In the genomic region with DNA sequence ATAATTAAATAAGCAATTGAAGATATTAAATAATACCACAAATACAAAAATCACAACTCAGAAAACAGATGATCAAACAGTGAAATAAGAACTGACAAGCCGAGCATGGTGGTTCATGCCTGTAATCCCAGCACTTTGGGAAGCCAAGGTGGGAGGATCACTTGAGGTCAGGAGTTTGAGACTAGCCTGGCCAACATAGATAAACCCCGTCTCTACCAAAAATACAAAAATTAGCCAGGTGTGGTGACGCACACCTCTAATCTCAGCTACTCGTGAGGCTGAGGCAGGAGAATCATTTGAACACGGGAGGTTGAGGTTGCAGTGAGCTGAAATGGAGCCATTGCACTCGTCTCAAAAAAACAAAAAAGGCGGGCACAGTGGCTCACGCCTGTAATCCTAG, we compare ENCODE assay signal across 8 cellular contexts. TPM values are rescaled to one million over a fixed set of nuclear protein-coding genes. Genes with fewer than 3 reads are reported as not detected.
DNase-seq lines count a peak whose midpoint lies in the region; ATAC-seq, FAIRE-seq and TF ChIP-seq lines count a peak whose summit lies in the region.
"Not testable (repeated sequence)": the region's sequence is repeated elsewhere in the genome, so short reads cannot be mapped to it uniquely, and the experiment has no call there.

No MANE protein-coding gene starts in this region.

- ATAC-seq in T-helper 17 cell, K562: not testable (repeated sequence)

- not testable (repeated sequence) for H3K9me3 Mint-ChIP-seq in activated naive CD4-positive, alpha-beta T cell treated with anti-CD3 and anti-CD28 coated beads, Interleukin-2, amount 50 U/mL, for 24 hours

- not testable (repeated sequence) for H3K23ac ChIP-seq in H1 (ENCODE audit: insufficient read length); mesenchymal stem cell (ENCODE audit: low read length in 2 of 2)

- peaks cover 11% of the 10 kb centered on the region for H3K27me3 Mint-ChIP-seq in T-helper 17 cell
- not testable (repeated sequence) for H3K27me3 Mint-ChIP-seq in activated naive CD4-positive, alpha-beta T cell treated with anti-CD3 and anti-CD28 coated beads, Interleukin-2, amount 50 U/mL, for 24 hours

- CTCF ChIA-PET in K562 (lab: Yijun Ruan, JAX; ENCODE audit: low intra/inter-chr PET ratio): not testable (repeated sequence)
- CTCF ChIA-PET in H1 (lab: Charles Lee; ENCODE audit: partially characterized antibody): interaction anchor here (0.9 kb wide), 1 partner anchor 8 kb away, joined by 6 read pairs; no protein-coding TSS in a partner anchor

- WGBS in K562 (ENCODE audit: insufficient coverage, low coverage, missing lambda C conversion rate): 9% methylated on average over 7 of the region's 8 CpGs
- WGBS in H1 (ENCODE audit: extremely low coverage in 1 of 2, insufficient coverage in 1 of 2, insufficient read length in 1 of 2, insufficient replicate concordance in 2 of 2, low coverage in 1 of 2, low lambda C conversion rate in 2 of 2, missing lambda C conversion rate in 1 of 2), 2 experiments: 86% methylated on average over 6 of the region's 8 CpGs; no CpG with 5 or more reads in 1 of the 2 experiments
- 93% methylated on average over 6 of the region's 8 CpGs for WGBS in mesenchymal stem cell

- not testable (repeated sequence) for TF ChIP-seq EP300 in K562 (IDR thresholded peaks at IDR 0.05; ENCODE audit: low read length); H1 (IDR thresholded peaks at IDR 0.05; ENCODE audit: borderline replicate concordance in 1 of 2, low read depth in 2 of 2, low read length in 2 of 2)

- not testable (repeated sequence) for H3K4me3 Mint-ChIP-seq in T-helper 17 cell; activated naive CD4-positive, alpha-beta T cell treated with anti-CD3 and anti-CD28 coated beads, Interleukin-2, amount 50 U/mL, for 24 hours

- H3K18ac ChIP-seq in H1 (ENCODE audit: extremely low read depth, low read length); mesenchymal stem cell (ENCODE audit: low read depth in 1 of 2, low read length in 2 of 2): not testable (repeated sequence)

- not testable (repeated sequence) for H4K5ac ChIP-seq in H1 (ENCODE audit: insufficient read length, low read depth, low read length)

- H3K14ac ChIP-seq in H1 (ENCODE audit: insufficient read length); mesenchymal stem cell (ENCODE audit: low read length in 2 of 2): not testable (repeated sequence)

- FAIRE-seq in K562 (lab: Jason Lieb, UNC); H1 (lab: Jason Lieb, UNC): not testable (repeated sequence)

- H3K27me3 ChIP-seq in BLaER1; BLaER1 treated with 17β-estradiol and CSF1 and Interleukin-3, amounts not matched to agents 10 nM and 100 nM; K562 (ENCODE audit: control insufficient read depth in 2 of 2, insufficient read depth in 2 of 2, low read length in 2 of 2); H1 (replicated peaks in 1 of 4; ENCODE audit: control insufficient read depth in 3 of 4, extremely low read depth in 1 of 4, insufficient read depth in 3 of 4, low read length in 3 of 4); mesenchymal stem cell (ENCODE audit: control insufficient read depth in 1 of 2, insufficient read depth in 1 of 2, low read length in 2 of 2): not testable (repeated sequence)

- H3K9ac ChIP-seq in BLaER1; BLaER1 treated with 17β-estradiol and CSF1 and Interleukin-3, amounts not matched to agents 10 nM and 100 nM; K562 (ENCODE audit: insufficient read depth in 1 of 2, low read depth in 2 of 2, low read length in 2 of 2); H1 (replicated peaks in 1 of 4; ENCODE audit: extremely low read depth in 1 of 4, low read depth in 3 of 4, low read length in 3 of 4); mesenchymal stem cell (ENCODE audit: low read length): not testable (repeated sequence)

- not testable (repeated sequence) for H4K8ac ChIP-seq in H1 (ENCODE audit: extremely low read depth, insufficient read depth, low read length); mesenchymal stem cell (ENCODE audit: low read length)

- TF ChIP-seq CTCF in VCaP (conservative IDR thresholded peaks at IDR 0.05); K562 (IDR thresholded peaks at IDR 0.05 in 2 of 3, conservative IDR thresholded peaks at IDR 0.05 in 1 of 3; ENCODE audit: insufficient read depth in 2 of 3, low read depth in 1 of 3, low read length in 3 of 3); H1 (IDR thresholded peaks at IDR 0.05; ENCODE audit: control extremely low read depth in 1 of 3, insufficient read depth in 1 of 3, low read depth in 1 of 3, low read length in 3 of 3): not testable (repeated sequence)

- 0 out of 2 replicates have a peak overlapping the region, but pooled peaks have one; percentile 90 for H2BK20ac ChIP-seq in H1 (ENCODE audit: low read length)

- TF ChIP-seq RAD21 in K562 (CRISPR knock-in tag; conservative IDR thresholded peaks at IDR 0.05 in 1 of 2, IDR thresholded peaks at IDR 0.05 in 1 of 2); H1 (IDR thresholded peaks at IDR 0.05 in 1 of 2, conservative IDR thresholded peaks at IDR 0.05 in 1 of 2; ENCODE audit: low read depth in 2 of 2, low read length in 2 of 2): not testable (repeated sequence)

- peaks cover 13% of the 10 kb centered on the region for H3K23me2 ChIP-seq in H1 (ENCODE audit: low read depth, low read length)

- peaks cover 79% of the 10 kb centered on the region for H3K4me1 ChIP-seq in BLaER1
- peaks cover 36 to 81% (median 68%) of the 10 kb centered on the region in 10 experiments for H3K4me1 ChIP-seq in BLaER1 treated with 17β-estradiol and CSF1 and Interleukin-3, amounts not matched to agents 10 nM and 100 nM
- peaks cover 3 to 27% of the 10 kb centered on the region in 2 experiments; a peak in 2 of 5 replicates for H3K4me1 ChIP-seq in K562 (replicated peaks in 1 of 2; ENCODE audit: control insufficient read depth in 2 of 2, insufficient read depth in 2 of 2, low read length in 2 of 2)
- not testable (repeated sequence) for H3K4me1 ChIP-seq in H1 (replicated peaks in 1 of 4; ENCODE audit: control insufficient read depth in 3 of 4, insufficient read depth in 4 of 4, low read length in 3 of 4)
- peaks cover 24% of the 10 kb centered on the region for H3K4me1 ChIP-seq in mesenchymal stem cell (ENCODE audit: control insufficient read depth, insufficient read depth, low read depth, low read length)

- not testable (repeated sequence) for H3K9me1 ChIP-seq in K562 (ENCODE audit: control insufficient read depth, insufficient read depth, low read length)

- peak overlapping the region; percentile 70 for H3K27ac Mint-ChIP-seq in T-helper 17 cell
- peak overlapping the region; percentile 46 for H3K27ac Mint-ChIP-seq in activated naive CD4-positive, alpha-beta T cell treated with anti-CD3 and anti-CD28 coated beads, Interleukin-2, amount 50 U/mL, for 24 hours

- H2BK12ac ChIP-seq in H1 (ENCODE audit: low read depth, low read length); mesenchymal stem cell (ENCODE audit: low read length in 2 of 2): not testable (repeated sequence)

- H3K9me3 ChIP-seq in BLaER1; T-helper 17 cell (ENCODE audit: control insufficient read depth, low read length, poor library complexity, severe bottlenecking); K562 (replicated peaks; ENCODE audit: control insufficient read depth, insufficient read depth, low read depth, low read length); mesenchymal stem cell (ENCODE audit: control insufficient read depth, low read length): not testable (repeated sequence)
- peaks cover 0 to 19% (median 4%) of the 10 kb centered on the region in 11 experiments; a peak in 10 of 22 replicates for H3K9me3 ChIP-seq in BLaER1 treated with 17β-estradiol and CSF1 and Interleukin-3, amounts not matched to agents 10 nM and 100 nM (replicated peaks in 1 of 11)
- H3K9me3 ChIP-seq in H1 (ENCODE audit: insufficient read depth in 2 of 2, low read depth in 1 of 2, low read length in 1 of 2): peaks cover 6 to 10% of the 10 kb centered on the region in 2 experiments; a peak in 1 of 4 replicates

- not testable (repeated sequence) for H2BK5ac ChIP-seq in H1 (ENCODE audit: low read depth, low read length); mesenchymal stem cell (ENCODE audit: low read depth, low read length, poor library complexity, severe bottlenecking)

- not testable (repeated sequence) for H3K79me2 ChIP-seq in K562 (ENCODE audit: control insufficient read depth, insufficient read depth, low read length); H1 (ENCODE audit: control insufficient read depth in 1 of 2, insufficient read depth in 2 of 2, low read length in 2 of 2)

- in situ Hi-C loops in K562 (cut with MboI): not testable (repeated sequence)

- H3K4me2 ChIP-seq in BLaER1: peak overlapping the region; percentile 27; the same call in 1 of the 2 replicates
- peak overlapping the region in 8 of 11 experiments; percentile 11 to 95 (median 20); a peak in 9 of 22 replicates for H3K4me2 ChIP-seq in BLaER1 treated with 17β-estradiol and CSF1 and Interleukin-3, amounts not matched to agents 10 nM and 100 nM
- H3K4me2 ChIP-seq in K562 (ENCODE audit: insufficient read depth, low read length); H1 (ENCODE audit: insufficient read depth in 1 of 2, low read depth in 2 of 2, low read length in 2 of 2); mesenchymal stem cell (ENCODE audit: low read length, poor library complexity, severe bottlenecking): not testable (repeated sequence)

- not testable (repeated sequence) for H4K91ac ChIP-seq in H1 (replicated peaks; ENCODE audit: insufficient read length, low read length); mesenchymal stem cell (ENCODE audit: low read length)

- H3K4ac ChIP-seq in H1 (replicated peaks; ENCODE audit: insufficient read length, low read depth, low read length); mesenchymal stem cell (ENCODE audit: low read depth in 1 of 2, low read length in 2 of 2): not testable (repeated sequence)

- not testable (repeated sequence) for H3K36me3 Mint-ChIP-seq in T-helper 17 cell (ENCODE audit: low read depth); activated naive CD4-positive, alpha-beta T cell treated with anti-CD3 and anti-CD28 coated beads, Interleukin-2, amount 50 U/mL, for 24 hours

- not testable (repeated sequence) for H3K79me1 ChIP-seq in H1 (ENCODE audit: low read depth, low read length); mesenchymal stem cell (replicated peaks; ENCODE audit: low read length, poor library complexity, severe bottlenecking)

- H3K56ac ChIP-seq in H1 (replicated peaks; ENCODE audit: insufficient read length, low read depth, low read length): not testable (repeated sequence)

- H3K36me3 ChIP-seq in BLaER1; BLaER1 treated with 17β-estradiol and CSF1 and Interleukin-3, amounts not matched to agents 10 nM and 100 nM; K562 (ENCODE audit: control insufficient read depth, insufficient read depth, low read length); H1 (ENCODE audit: control insufficient read depth in 2 of 4, insufficient read depth in 4 of 4, low read length in 3 of 4); mesenchymal stem cell (ENCODE audit: control insufficient read depth in 1 of 2, insufficient read depth in 2 of 2, low read depth in 1 of 2, low read length in 2 of 2): not testable (repeated sequence)

- TF ChIP-seq POLR2A in K562 (conservative IDR thresholded peaks at IDR 0.05); H1 (IDR thresholded peaks at IDR 0.05; ENCODE audit: control extremely low read depth in 1 of 2, low read depth in 2 of 2, low read length in 2 of 2): not testable (repeated sequence)

- H3K4me3 ChIP-seq in BLaER1; BLaER1 treated with 17β-estradiol and CSF1 and Interleukin-3, amounts not matched to agents 10 nM and 100 nM; K562; H1 (ENCODE audit: extremely low read depth in 1 of 4, insufficient read depth in 2 of 4, low read depth in 3 of 4, low read length in 4 of 4); mesenchymal stem cell (ENCODE audit: insufficient read depth in 1 of 2, low read depth in 1 of 2, low read length in 2 of 2): not testable (repeated sequence)

- peaks cover 20% of the 10 kb centered on the region for H3K4me1 Mint-ChIP-seq in T-helper 17 cell
- H3K4me1 Mint-ChIP-seq in activated naive CD4-positive, alpha-beta T cell treated with anti-CD3 and anti-CD28 coated beads, Interleukin-2, amount 50 U/mL, for 24 hours: peaks cover 27% of the 10 kb centered on the region

- DNase-seq in T-helper 17 cell; K562 (ENCODE audit: extremely low read depth in 1 of 4, low spot score in 3 of 4); H1 (ENCODE audit: low read depth in 1 of 2, low spot score in 2 of 2); mesenchymal stem cell: not testable (repeated sequence)

- not testable (repeated sequence) for H2BK120ac ChIP-seq in H1 (replicated peaks; ENCODE audit: low read depth, low read length); mesenchymal stem cell (ENCODE audit: low read depth, low read length)

- not testable (repeated sequence) for BruUV-seq in K562 (replicated peaks; lab: Mats Ljungman, UMichigan)

- POLR2A ChIA-PET in K562 (lab: Yijun Ruan, JAX); H1 (lab: Charles Lee; ENCODE audit: partially characterized antibody): not testable (repeated sequence)

- H2BK15ac ChIP-seq in H1 (ENCODE audit: low read length): 0 out of 2 replicates have a peak overlapping the region, but pooled peaks have one; percentile 29
- H2BK15ac ChIP-seq in mesenchymal stem cell (ENCODE audit: low read depth, poor library complexity, severe bottlenecking): not testable (repeated sequence)

- H2AK5ac ChIP-seq in H1 (ENCODE audit: low read depth, low read length): not testable (repeated sequence)
- peak overlapping the region; percentile 51 for H2AK5ac ChIP-seq in mesenchymal stem cell (ENCODE audit: low read length, severe bottlenecking)

- H3K27ac ChIP-seq in BLaER1 (peak overlapping the region; percentile 14; the same call in 1 of the 2 replicates), VCaP (peak overlapping the region; percentile 93)
- peak overlapping the region in 4 of 11 experiments; percentile 48 to 85 (median 55); a peak in 8 of 22 replicates for H3K27ac ChIP-seq in BLaER1 treated with 17β-estradiol and CSF1 and Interleukin-3, amounts not matched to agents 10 nM and 100 nM
- H3K27ac ChIP-seq in K562 (ENCODE audit: extremely low read depth, low read depth, low read length); H1 (ENCODE audit: low read depth, low read length); mesenchymal stem cell (ENCODE audit: low read length, poor library complexity, severe bottlenecking): not testable (repeated sequence)

- H2AFZ ChIP-seq in K562 (ENCODE audit: low read depth, low read length); H1 (ENCODE audit: low read length); mesenchymal stem cell (ENCODE audit: low read depth, low read length): not testable (repeated sequence)

- intact Hi-C loops in K562 (cut with micrococcal nuclease): not testable (repeated sequence)

- not testable (repeated sequence) for H4K20me1 ChIP-seq in BLaER1; BLaER1 treated with 17β-estradiol and CSF1 and Interleukin-3, amounts not matched to agents 10 nM and 100 nM; K562 (replicated peaks; ENCODE audit: control insufficient read depth, insufficient read depth, low read length); H1 (replicated peaks in 1 of 2; ENCODE audit: control insufficient read depth in 1 of 2, insufficient read depth in 2 of 2, low read length in 2 of 2)

RNA-seq across cellular contexts. Expression of gene C7orf25, which starts 26.7 kb away (rescaled TPM):
- total RNA-seq in T-helper 17 cell: 1 to 10 TPM; 1.9 to 2.9 TPM
- 6.8 and 19.1 TPM in 2 replicates for total RNA-seq in K562 (2011; cell fraction: chromatin; rRNA removed; ENCODE audit: low replicate concordance)
- total RNA-seq in K562 (2011; cell fraction: nucleolus; rRNA removed): 2.8 and 5.7 TPM in 2 replicates
- 5.9 and 12.0 TPM in 2 replicates for total RNA-seq in K562 (2011; cell fraction: nucleoplasm; rRNA removed)
- total RNA-seq in K562 (2014; rRNA removed): 1.2 and 1.9 TPM in 2 replicates
- total RNA-seq in K562 (2014; rRNA removed; fragmentation: Illumina TruSeq; extraction: Trizol): 2.9 TPM in 2 replicates
- 2.0 and 2.3 TPM in 2 replicates for total RNA-seq in K562 (2015; rRNA removed; fragmentation: Illumina TruSeq; extraction: Trizol)
- 3.4 and 4.4 TPM in 2 replicates for total RNA-seq in K562 (2021)
- polyA plus RNA-seq in K562 (2011; rRNA removed): 3.0 and 4.7 TPM in 2 replicates
- 1.4 and 2.1 TPM in 2 replicates for polyA plus RNA-seq in K562 (2011; cell fraction: cytosol; rRNA removed)
- 2.0 and 3.2 TPM in 2 replicates for polyA plus RNA-seq in K562 (2011; cell fraction: nucleus; rRNA removed)
- 2.2 and 3.1 TPM in 2 replicates for polyA plus RNA-seq in K562 (2012)
- polyA plus RNA-seq in K562 (2014; fragmentation: Illumina TruSeq; extraction: Trizol): 1.8 and 2.7 TPM in 2 replicates
- 1 to 10 TPM; 1.3 to 1.9 TPM for polyA plus RNA-seq in K562 (2014; fragmentation: Nextera tagmentation; extraction: Ambion mirVana)
- polyA plus RNA-seq in K562 (2014; rRNA removed): 1.3 and 5.5 TPM in 2 replicates
- 3.3 and 5.8 TPM in 2 replicates for polyA minus RNA-seq in K562 (2011; rRNA and poly(A)+ RNA removed)
- polyA minus RNA-seq in K562 (2011; cell fraction: cytosol; rRNA and poly(A)+ RNA removed): 0.55 and 1.4 TPM in 2 replicates
- polyA minus RNA-seq in K562 (2011; cell fraction: nucleus; rRNA and poly(A)+ RNA removed): 8.8 and 16.8 TPM in 2 replicates
- total RNA-seq in H1 (2021; fragmentation: NEBNext Ultra II Directional; extraction: Animal tissue kit (Norgen Biotek cat#: 25700)): 2.6 and 4.5 TPM in 2 replicates
- 0.70 and 1.3 TPM in 2 replicates for polyA plus RNA-seq in H1 (2011; rRNA removed)
- 3.0 TPM for polyA plus RNA-seq in H1 (2011; cell fraction: cytosol; rRNA removed)
- 1.4 TPM for polyA plus RNA-seq in H1 (2011; cell fraction: nucleus; rRNA removed)
- 2.2 to 3.9 TPM (median 2.6 TPM) in 4 replicates for polyA plus RNA-seq in H1 (2012, experiment 1 of 2)
- polyA plus RNA-seq in H1 (2012, experiment 2 of 2): 0.71 TPM
- polyA plus RNA-seq in H1 (2013, experiment 1 of 2): 4.5 TPM
- polyA plus RNA-seq in H1 (2013, experiment 2 of 2): 4.0 TPM
- polyA minus RNA-seq in H1 (2011; rRNA and poly(A)+ RNA removed): 2.5 and 3.1 TPM in 2 replicates
- 2.1 TPM for polyA minus RNA-seq in H1 (2011; cell fraction: cytosol; rRNA and poly(A)+ RNA removed)
- polyA minus RNA-seq in H1 (2011; cell fraction: nucleus; rRNA and poly(A)+ RNA removed): 7.0 TPM
- 6.4 TPM for polyA plus RNA-seq in mesenchymal stem cell (2013, experiment 1 of 2)
- polyA plus RNA-seq in mesenchymal stem cell (2013, experiment 2 of 2): 6.9 TPM

RNA-seq across cellular contexts. Expression of gene PSMA2, which starts 46.8 kb away (rescaled TPM):
- 10 to 100 TPM; 42.1 to 49.8 TPM for total RNA-seq in T-helper 17 cell
- total RNA-seq in K562 (2011; cell fraction: chromatin; rRNA removed; ENCODE audit: low replicate concordance): 16.0 and 45.2 TPM in 2 replicates
- total RNA-seq in K562 (2011; cell fraction: nucleolus; rRNA removed): 15.5 and 16.6 TPM in 2 replicates
- 32.4 and 41.8 TPM in 2 replicates for total RNA-seq in K562 (2011; cell fraction: nucleoplasm; rRNA removed)
- 88.7 and 91.7 TPM in 2 replicates for total RNA-seq in K562 (2014; rRNA removed)
- total RNA-seq in K562 (2014; rRNA removed; fragmentation: Illumina TruSeq; extraction: Trizol): 274 and 308 TPM in 2 replicates
- 149 and 162 TPM in 2 replicates for total RNA-seq in K562 (2015; rRNA removed; fragmentation: Illumina TruSeq; extraction: Trizol)
- 184 and 200 TPM in 2 replicates for total RNA-seq in K562 (2021)
- 291 and 412 TPM in 2 replicates for polyA plus RNA-seq in K562 (2011; rRNA removed)
- 71.1 and 145 TPM in 2 replicates for polyA plus RNA-seq in K562 (2011; cell fraction: cytosol; rRNA removed)
- polyA plus RNA-seq in K562 (2011; cell fraction: nucleus; rRNA removed): 26.1 and 65.3 TPM in 2 replicates
- 198 and 258 TPM in 2 replicates for polyA plus RNA-seq in K562 (2012)
- 145 and 154 TPM in 2 replicates for polyA plus RNA-seq in K562 (2014; fragmentation: Illumina TruSeq; extraction: Trizol)
- 1,000 to 10,000 TPM in 1 of 2 experiments, 100 to 1,000 TPM in 1; 887 to 1,070 TPM for polyA plus RNA-seq in K562 (2014; fragmentation: Nextera tagmentation; extraction: Ambion mirVana)
- 174 and 213 TPM in 2 replicates for polyA plus RNA-seq in K562 (2014; rRNA removed)
- 94.8 and 103 TPM in 2 replicates for polyA minus RNA-seq in K562 (2011; rRNA and poly(A)+ RNA removed)
- polyA minus RNA-seq in K562 (2011; cell fraction: cytosol; rRNA and poly(A)+ RNA removed): 52.1 and 55.2 TPM in 2 replicates
- 12.5 and 19.8 TPM in 2 replicates for polyA minus RNA-seq in K562 (2011; cell fraction: nucleus; rRNA and poly(A)+ RNA removed)
- total RNA-seq in H1 (2021; fragmentation: NEBNext Ultra II Directional; extraction: Animal tissue kit (Norgen Biotek cat#: 25700)): 243 and 259 TPM in 2 replicates
- 92.8 and 211 TPM in 2 replicates for polyA plus RNA-seq in H1 (2011; rRNA removed)
- 229 TPM for polyA plus RNA-seq in H1 (2011; cell fraction: cytosol; rRNA removed)
- polyA plus RNA-seq in H1 (2011; cell fraction: nucleus; rRNA removed): 27.7 TPM
- polyA plus RNA-seq in H1 (2012, experiment 1 of 2): 210 to 360 TPM (median 228 TPM) in 4 replicates
- 126 TPM for polyA plus RNA-seq in H1 (2012, experiment 2 of 2)
- 330 TPM for polyA plus RNA-seq in H1 (2013, experiment 1 of 2)
- 334 TPM for polyA plus RNA-seq in H1 (2013, experiment 2 of 2)
- polyA minus RNA-seq in H1 (2011; rRNA and poly(A)+ RNA removed): 41.6 and 68.9 TPM in 2 replicates
- 62.6 TPM for polyA minus RNA-seq in H1 (2011; cell fraction: cytosol; rRNA and poly(A)+ RNA removed)
- 31.2 TPM for polyA minus RNA-seq in H1 (2011; cell fraction: nucleus; rRNA and poly(A)+ RNA removed)
- 149 TPM for polyA plus RNA-seq in mesenchymal stem cell (2013, experiment 1 of 2)
- polyA plus RNA-seq in mesenchymal stem cell (2013, experiment 2 of 2): 165 TPM

RNA-seq across cellular contexts. Expression of gene MRPL32, which starts 47.0 kb away (rescaled TPM):
- total RNA-seq in T-helper 17 cell: 10 to 100 TPM; 31.1 to 39.1 TPM
- 39.3 and 104 TPM in 2 replicates for total RNA-seq in K562 (2011; cell fraction: chromatin; rRNA removed; ENCODE audit: low replicate concordance)
- total RNA-seq in K562 (2011; cell fraction: nucleolus; rRNA removed): 27.3 and 33.6 TPM in 2 replicates
- 59.0 and 64.3 TPM in 2 replicates for total RNA-seq in K562 (2011; cell fraction: nucleoplasm; rRNA removed)
- 104 and 111 TPM in 2 replicates for total RNA-seq in K562 (2014; rRNA removed)
- total RNA-seq in K562 (2014; rRNA removed; fragmentation: Illumina TruSeq; extraction: Trizol): 138 and 139 TPM in 2 replicates
- 109 and 120 TPM in 2 replicates for total RNA-seq in K562 (2015; rRNA removed; fragmentation: Illumina TruSeq; extraction: Trizol)
- total RNA-seq in K562 (2021): 75.5 and 86.0 TPM in 2 replicates
- 95.4 and 113 TPM in 2 replicates for polyA plus RNA-seq in K562 (2011; rRNA removed)
- polyA plus RNA-seq in K562 (2011; cell fraction: cytosol; rRNA removed): 38.5 and 52.8 TPM in 2 replicates
- 86.8 and 172 TPM in 2 replicates for polyA plus RNA-seq in K562 (2011; cell fraction: nucleus; rRNA removed)
- polyA plus RNA-seq in K562 (2012): 48.6 and 76.2 TPM in 2 replicates
- 134 and 140 TPM in 2 replicates for polyA plus RNA-seq in K562 (2014; fragmentation: Illumina TruSeq; extraction: Trizol)
- 100 to 1,000 TPM; 341 to 351 TPM for polyA plus RNA-seq in K562 (2014; fragmentation: Nextera tagmentation; extraction: Ambion mirVana)
- 145 and 162 TPM in 2 replicates for polyA plus RNA-seq in K562 (2014; rRNA removed)
- polyA minus RNA-seq in K562 (2011; rRNA and poly(A)+ RNA removed): 44.0 and 49.0 TPM in 2 replicates
- polyA minus RNA-seq in K562 (2011; cell fraction: cytosol; rRNA and poly(A)+ RNA removed): 16.0 and 20.2 TPM in 2 replicates
- polyA minus RNA-seq in K562 (2011; cell fraction: nucleus; rRNA and poly(A)+ RNA removed): 22.1 and 46.5 TPM in 2 replicates
- total RNA-seq in H1 (2021; fragmentation: NEBNext Ultra II Directional; extraction: Animal tissue kit (Norgen Biotek cat#: 25700)): 94.0 and 97.2 TPM in 2 replicates
- polyA plus RNA-seq in H1 (2011; rRNA removed): 40.2 and 50.9 TPM in 2 replicates
- polyA plus RNA-seq in H1 (2011; cell fraction: cytosol; rRNA removed): 72.1 TPM
- 45.0 TPM for polyA plus RNA-seq in H1 (2011; cell fraction: nucleus; rRNA removed)
- polyA plus RNA-seq in H1 (2012, experiment 1 of 2): 60.3 to 89.0 TPM (median 69.3 TPM) in 4 replicates
- polyA plus RNA-seq in H1 (2012, experiment 2 of 2): 42.6 TPM
- 123 TPM for polyA plus RNA-seq in H1 (2013, experiment 1 of 2)
- polyA plus RNA-seq in H1 (2013, experiment 2 of 2): 137 TPM
- polyA minus RNA-seq in H1 (2011; rRNA and poly(A)+ RNA removed): 21.0 and 35.4 TPM in 2 replicates
- 29.7 TPM for polyA minus RNA-seq in H1 (2011; cell fraction: cytosol; rRNA and poly(A)+ RNA removed)
- 20.6 TPM for polyA minus RNA-seq in H1 (2011; cell fraction: nucleus; rRNA and poly(A)+ RNA removed)
- 65.8 TPM for polyA plus RNA-seq in mesenchymal stem cell (2013, experiment 1 of 2)
- polyA plus RNA-seq in mesenchymal stem cell (2013, experiment 2 of 2): 82.5 TPM
